39 cellular contexts compared by ENCODE assay signal in genomic region chr10:133207041-133207600, GRCh38. TPM values are rescaled to one million over a fixed set of nuclear protein-coding genes. Genes with fewer than 3 reads are reported as not detected.
"Had no signal": no experiment of that assay in that cellular context is flagged by ENCODE, and none has a peak within 500 bp of the region (broad histone marks: within the 10 kb centered on the region; RNA-seq: fewer than 3 reads in every experiment).

No MANE protein-coding gene starts in this region.

- H3K9me3 ChIP-seq: body of pancreas, colonic mucosa, esophagus squamous epithelium, gastroesophageal sphincter, heart right ventricle had no signal

- H3K4me1 ChIP-seq: body of pancreas, colonic mucosa, esophagus squamous epithelium, gastroesophageal sphincter, heart right ventricle had no signal

- FAIRE-seq: endometrium, endothelial cell of umbilical vein had no signal

- H3K4me3 ChIP-seq: body of pancreas, colonic mucosa, esophagus squamous epithelium, gastroesophageal sphincter, heart right ventricle had no signal

- H3K36me3 Mint-ChIP-seq: activated CD4-positive, alpha-beta memory T cell treated with anti-CD3 and anti-CD28 coated beads for 36 hours; activated CD8-positive, alpha-beta memory T cell treated with anti-CD3 and anti-CD28 coated beads, Interleukin-2, amount 10 ng/mL, durations not matched to agents 7 days and 5 days; activated naive CD4-positive, alpha-beta T cell treated with anti-CD3 and anti-CD28 coated beads, Interleukin-2, amount 10 ng/mL, durations not matched to agents 7 days and 5 days; activated naive CD4-positive, alpha-beta T cell treated with anti-CD3 and anti-CD28 coated beads, Interleukin-2, amount 50 U/mL, for 72 hours; activated naive CD8-positive, alpha-beta T cell treated with anti-CD3 and anti-CD28 coated beads, Interleukin-2, amount 10 ng/mL, durations not matched to agents 7 days and 5 days; T-cell had no signal

- H3K27ac Mint-ChIP-seq: activated CD4-positive, alpha-beta memory T cell treated with anti-CD3 and anti-CD28 coated beads for 36 hours; activated CD4-positive, alpha-beta T cell treated with anti-CD3 and anti-CD28 coated beads for 36 hours; activated CD4-positive, alpha-beta T cell treated with anti-CD3 and anti-CD28 coated beads, Interleukin-2, amount 10 ng/mL, durations not matched to agents 24 days and 14 days; activated CD8-positive, alpha-beta memory T cell treated with anti-CD3 and anti-CD28 coated beads, Interleukin-2, amount 10 ng/mL, durations not matched to agents 7 days and 5 days; activated CD8-positive, alpha-beta T cell treated with anti-CD3 and anti-CD28 coated beads, Interleukin-2, amount 10 ng/mL, durations not matched to agents 7 days and 5 days; activated naive CD4-positive, alpha-beta T cell treated with anti-CD3 and anti-CD28 coated beads, Interleukin-2, amount 10 ng/mL, durations not matched to agents 7 days and 5 days; activated naive CD4-positive, alpha-beta T cell treated with anti-CD3 and anti-CD28 coated beads, Interleukin-2, amount 50 U/mL, for 72 hours; activated naive CD8-positive, alpha-beta T cell treated with anti-CD3 and anti-CD28 coated beads, Interleukin-2, amount 10 ng/mL, durations not matched to agents 7 days and 5 days; activated T-cell treated with anti-CD3 and anti-CD28 coated beads, Interleukin-2, amount 50 U/mL, for 24 hours; activated T-cell treated with anti-CD3 and anti-CD28 coated beads, Interleukin-2, amount 50 U/mL, for 72 hours; T-cell; T-helper 1 cell treated with Interleukin-12 subunit alpha and Interleukin-12 subunit beta and Interleukin-4 antibody, amounts not matched to agents 30 μg/mL and 1 μg/mL, for 36 hours; T-helper 2 cell treated with Interferon-gamma antibody and Interleukin-4, amounts not matched to agents 5 μg/mL and 100 μg/mL, for 36 hours had no signal

- H3K4me3 Mint-ChIP-seq: activated CD4-positive, alpha-beta memory T cell treated with anti-CD3 and anti-CD28 coated beads for 36 hours; activated CD4-positive, alpha-beta T cell treated with anti-CD3 and anti-CD28 coated beads for 36 hours; activated CD4-positive, alpha-beta T cell treated with anti-CD3 and anti-CD28 coated beads, Interleukin-2, amount 10 ng/mL, durations not matched to agents 24 days and 14 days; activated CD8-positive, alpha-beta memory T cell treated with anti-CD3 and anti-CD28 coated beads, Interleukin-2, amount 10 ng/mL, durations not matched to agents 7 days and 5 days; activated CD8-positive, alpha-beta T cell treated with anti-CD3 and anti-CD28 coated beads, Interleukin-2, amount 10 ng/mL, durations not matched to agents 7 days and 5 days; activated naive CD4-positive, alpha-beta T cell treated with anti-CD3 and anti-CD28 coated beads, Interleukin-2, amount 10 ng/mL, durations not matched to agents 7 days and 5 days; activated naive CD8-positive, alpha-beta T cell treated with anti-CD3 and anti-CD28 coated beads, Interleukin-2, amount 10 ng/mL, durations not matched to agents 7 days and 5 days; activated T-cell treated with anti-CD3 and anti-CD28 coated beads, Interleukin-2, amount 50 U/mL, for 24 hours; activated T-cell treated with anti-CD3 and anti-CD28 coated beads, Interleukin-2, amount 50 U/mL, for 72 hours; T-cell; T-helper 1 cell treated with Interleukin-12 subunit alpha and Interleukin-12 subunit beta and Interleukin-4 antibody, amounts not matched to agents 30 μg/mL and 1 μg/mL, for 36 hours; T-helper 2 cell treated with Interferon-gamma antibody and Interleukin-4, amounts not matched to agents 5 μg/mL and 100 μg/mL, for 36 hours had no signal

- H3K27ac ChIP-seq: body of pancreas, colonic mucosa, epithelial cell of prostate, esophagus squamous epithelium, gastroesophageal sphincter, heart right ventricle, WERI-Rb-1 had no signal

- ATAC-seq: activated CD4-positive, alpha-beta T cell treated with anti-CD3 and anti-CD28 coated beads for 36 hours; activated CD8-positive, alpha-beta memory T cell treated with anti-CD3 and anti-CD28 coated beads, Interleukin-2, amount 10 ng/mL, durations not matched to agents 7 days and 5 days; activated CD8-positive, alpha-beta T cell treated with anti-CD3 and anti-CD28 coated beads, Interleukin-2, amount 10 ng/mL, durations not matched to agents 7 days and 5 days; activated naive CD4-positive, alpha-beta T cell treated with anti-CD3 and anti-CD28 coated beads, Interleukin-2, amount 50 U/mL, for 72 hours; activated T-cell treated with anti-CD3 and anti-CD28 coated beads, Interleukin-2, amount 50 U/mL, for 72 hours; body of pancreas; gastroesophageal sphincter; heart right ventricle; T-cell had no signal

- H3K27me3 Mint-ChIP-seq: activated CD4-positive, alpha-beta memory T cell treated with anti-CD3 and anti-CD28 coated beads for 36 hours; activated CD4-positive, alpha-beta T cell treated with anti-CD3 and anti-CD28 coated beads for 36 hours; activated CD4-positive, alpha-beta T cell treated with anti-CD3 and anti-CD28 coated beads, Interleukin-2, amount 10 ng/mL, durations not matched to agents 24 days and 14 days; activated CD8-positive, alpha-beta memory T cell treated with anti-CD3 and anti-CD28 coated beads, Interleukin-2, amount 10 ng/mL, durations not matched to agents 7 days and 5 days; activated naive CD4-positive, alpha-beta T cell treated with anti-CD3 and anti-CD28 coated beads, Interleukin-2, amount 10 ng/mL, durations not matched to agents 7 days and 5 days; activated naive CD8-positive, alpha-beta T cell treated with anti-CD3 and anti-CD28 coated beads, Interleukin-2, amount 10 ng/mL, durations not matched to agents 7 days and 5 days had no signal

- H3K9me3 Mint-ChIP-seq: activated CD4-positive, alpha-beta memory T cell treated with anti-CD3 and anti-CD28 coated beads for 36 hours; activated CD4-positive, alpha-beta T cell treated with anti-CD3 and anti-CD28 coated beads, Interleukin-2, amount 10 ng/mL, durations not matched to agents 24 days and 14 days; activated naive CD4-positive, alpha-beta T cell treated with anti-CD3 and anti-CD28 coated beads, Interleukin-2, amount 10 ng/mL, durations not matched to agents 7 days and 5 days; activated naive CD4-positive, alpha-beta T cell treated with anti-CD3 and anti-CD28 coated beads, Interleukin-2, amount 50 U/mL, for 72 hours; activated naive CD8-positive, alpha-beta T cell treated with anti-CD3 and anti-CD28 coated beads, Interleukin-2, amount 10 ng/mL, durations not matched to agents 7 days and 5 days; activated T-cell treated with anti-CD3 and anti-CD28 coated beads, Interleukin-2, amount 50 U/mL, for 24 hours; activated T-cell treated with anti-CD3 and anti-CD28 coated beads, Interleukin-2, amount 50 U/mL, for 72 hours; T-cell; T-helper 1 cell treated with Interleukin-12 subunit alpha and Interleukin-12 subunit beta and Interleukin-4 antibody, amounts not matched to agents 30 μg/mL and 1 μg/mL, for 36 hours; T-helper 2 cell treated with Interferon-gamma antibody and Interleukin-4, amounts not matched to agents 5 μg/mL and 100 μg/mL, for 36 hours had no signal

- DNase-seq: activated CD4-positive, alpha-beta memory T cell treated with anti-CD3 and anti-CD28 coated beads for 36 hours; activated CD4-positive, alpha-beta T cell treated with anti-CD3 and anti-CD28 coated beads for 36 hours; activated CD4-positive, alpha-beta T cell treated with anti-CD3 and anti-CD28 coated beads, Interleukin-2, amount 10 ng/mL, durations not matched to agents 24 days and 14 days; activated CD4-positive, CD25-positive, alpha-beta regulatory T cell; activated CD4-positive, CD25-positive, alpha-beta regulatory T cell treated with anti-CD3 and anti-CD28 coated beads, Interleukin-2, amount 50 U/mL, for 72 hours; activated CD8-positive, alpha-beta memory T cell treated with anti-CD3 and anti-CD28 coated beads, Interleukin-2, amount 10 ng/mL, durations not matched to agents 7 days and 5 days; activated CD8-positive, alpha-beta memory T cell treated with anti-CD3 and anti-CD28 coated beads, Interleukin-2, amount 50 U/mL, for 48 hours; activated CD8-positive, alpha-beta T cell treated with anti-CD3 and anti-CD28 coated beads, Interleukin-2, amount 10 ng/mL, durations not matched to agents 7 days and 5 days; activated gamma-delta T cell; activated naive CD4-positive, alpha-beta T cell; activated naive CD4-positive, alpha-beta T cell treated with anti-CD3 and anti-CD28 coated beads, Interleukin-2, amount 10 ng/mL, durations not matched to agents 7 days and 5 days; activated naive CD8-positive, alpha-beta T cell treated with anti-CD3 and anti-CD28 coated beads, Interleukin-2, amount 10 ng/mL, durations not matched to agents 7 days and 5 days; activated T-cell treated with anti-CD3 and anti-CD28 coated beads for 4 hours; activated T-cell treated with anti-CD3 and anti-CD28 coated beads, Interleukin-2, amount 50 U/mL, for 24 hours; activated T-cell treated with anti-CD3 and anti-CD28 coated beads, Interleukin-2, amount 50 U/mL, for 72 hours; anterior cingulate cortex; body of pancreas; caudate nucleus; colonic mucosa; effector CD8-positive, alpha-beta T cell; esophagus squamous epithelium; foreskin melanocyte; T-cell; T1000; WERI-Rb-1 had no signal

- H3K27me3 ChIP-seq: body of pancreas, colonic mucosa had no signal

- H3K36me3 ChIP-seq: colonic mucosa, esophagus squamous epithelium, gastroesophageal sphincter, heart right ventricle, WERI-Rb-1 had no signal

RNA-seq across cellular contexts. Expression of gene UTF1, which starts 22.9 kb away (rescaled TPM):
- total RNA-seq: activated CD4-positive, alpha-beta memory T cell treated with anti-CD3 and anti-CD28 coated beads for 36 hours; activated CD4-positive, alpha-beta T cell treated with anti-CD3 and anti-CD28 coated beads for 36 hours; activated CD8-positive, alpha-beta memory T cell treated with anti-CD3 and anti-CD28 coated beads for 36 hours; activated CD8-positive, alpha-beta memory T cell treated with anti-CD3 and anti-CD28 coated beads, Interleukin-2, amount 10 ng/mL, durations not matched to agents 7 days and 5 days; activated CD8-positive, alpha-beta T cell treated with anti-CD3 and anti-CD28 coated beads, Interleukin-2, amount 10 ng/mL, durations not matched to agents 7 days and 5 days; activated naive CD4-positive, alpha-beta T cell treated with anti-CD3 and anti-CD28 coated beads, Interleukin-2, amount 50 U/mL, for 72 hours; activated naive CD8-positive, alpha-beta T cell treated with anti-CD3 and anti-CD28 coated beads, Interleukin-2, amount 10 ng/mL, durations not matched to agents 7 days and 5 days; body of pancreas; colonic mucosa; dermis microvascular lymphatic vessel endothelial cell; endothelial cell of umbilical vein; esophagus squamous epithelium; fibroblast of lung; fibroblast of villous mesenchyme; gastroesophageal sphincter; glomerular endothelial cell; heart right ventricle had no signal
- polyA plus RNA-seq: endothelial cell of umbilical vein, esophagus, fibroblast of lung, heart right ventricle had no signal

RNA-seq across cellular contexts. Expression of gene VENTX, which starts 30.5 kb away (rescaled TPM):
- total RNA-seq: activated CD4-positive, alpha-beta T cell treated with anti-CD3 and anti-CD28 coated beads for 36 hours; activated CD4-positive, alpha-beta T cell treated with anti-CD3 and anti-CD28 coated beads, Interleukin-2, amount 10 ng/mL, durations not matched to agents 24 days and 14 days; activated CD8-positive, alpha-beta memory T cell treated with anti-CD3 and anti-CD28 coated beads for 36 hours; activated CD8-positive, alpha-beta T cell treated with anti-CD3 and anti-CD28 coated beads, Interleukin-2, amount 10 ng/mL, durations not matched to agents 7 days and 5 days; activated naive CD4-positive, alpha-beta T cell treated with anti-CD3 and anti-CD28 coated beads, Interleukin-2, amount 50 U/mL, for 72 hours; dermis microvascular lymphatic vessel endothelial cell; endothelial cell of umbilical vein; fibroblast of lung; fibroblast of villous mesenchyme; glomerular endothelial cell had no signal
- polyA plus RNA-seq: endothelial cell of umbilical vein, fibroblast of lung had no signal

RNA-seq across cellular contexts. Expression of gene KNDC1, which starts 47.1 kb away (rescaled TPM):
- total RNA-seq: activated CD4-positive, alpha-beta T cell treated with anti-CD3 and anti-CD28 coated beads for 36 hours; endothelial cell of umbilical vein; glomerular endothelial cell had no signal
- polyA plus RNA-seq: endothelial cell of umbilical vein had no signal
